In the genomic region with DNA sequence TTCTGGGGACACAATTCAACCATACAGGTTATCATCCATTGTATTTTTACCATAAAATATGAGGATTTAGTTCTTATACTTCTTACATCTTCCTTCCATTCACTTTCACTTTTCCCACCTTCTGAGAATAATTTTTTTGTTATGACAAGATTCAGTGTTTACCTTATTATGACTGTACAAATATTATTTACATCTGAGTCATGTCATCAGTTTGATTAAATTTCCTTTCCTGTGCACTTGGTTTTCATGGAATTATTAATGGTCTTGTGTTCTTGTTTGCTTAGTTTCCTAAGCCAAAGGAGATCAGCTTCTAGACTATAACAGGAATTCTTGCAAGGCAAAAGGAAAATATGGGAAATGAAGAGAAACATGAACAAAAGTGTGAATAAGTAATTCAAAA, we compare ENCODE assay signal across 30 cellular contexts.
"Had no signal": no experiment of that assay in that cellular context is flagged by ENCODE, and none has a peak within 500 bp of the region (broad histone marks: within the 10 kb centered on the region; RNA-seq: fewer than 3 reads in every experiment).

No MANE protein-coding gene starts in this region.

- H3K27ac Mint-ChIP-seq: immature natural killer cell; mesothelial cell of epicardium; natural killer cell; nephron progenitor cell; neural progenitor cell; progenitor cell of endocrine pancreas; stimulated activated naive B cell treated with anti-CD40 and anti-IgM and Interleukin-4, amounts not matched to agents 10 μg/mL and 1 μg/mL and 100 μg/mL, for 72 hours had no signal

- DNase-seq: hypothalamus; immature natural killer cell; islet precursor cell; left ventricle myocardium inferior; mesendoderm; naive B cell; natural killer cell; nephron progenitor cell; occipital lobe; ovary; stimulated activated CD4-positive, alpha-beta T cell treated with anti-CD3 and anti-CD28 coated beads, Interleukin-12 subunit alpha, Interleukin-12 subunit beta, amount 100 ng/mL, for 4 hours; stimulated activated CD4-positive, alpha-beta T cell treated with anti-CD3 and anti-CD28 coated beads, Interleukin-15, amount 100 ng/mL, for 24 hours; stimulated activated CD4-positive, alpha-beta T cell treated with anti-CD3 and anti-CD28 coated beads, Interleukin-2, amount 100 ng/mL, for 24 hours; stimulated activated CD4-positive, alpha-beta T cell treated with anti-CD3 and anti-CD28 coated beads, Interleukin-4, amount 100 ng/mL, for 1 hour; stimulated activated naive B cell treated with anti-CD40 and anti-IgM and Interleukin-4, amounts not matched to agents 10 μg/mL and 1 μg/mL and 100 μg/mL, for 72 hours; stimulated activated naive CD8-positive, alpha-beta T cell treated with anti-CD3 and anti-CD28 coated beads, Interleukin-15, Interleukin-2, amounts not matched to agents 100 U/mL and 50 U/mL, for 24 hours; stomach; testis; thyroid gland; transverse colon; upper lobe of left lung had no signal

- H3K36me3 ChIP-seq: left ventricle myocardium inferior, neural progenitor cell, neutrophil, ovary, right atrium auricular region, stomach, thyroid gland, transverse colon, upper lobe of left lung, vagina had no signal

- H3K9me3 Mint-ChIP-seq: natural killer cell had no signal

- H3K4me3 Mint-ChIP-seq: immature natural killer cell; mesothelial cell of epicardium; naive B cell; natural killer cell; nephron progenitor cell; neural progenitor cell; stimulated activated naive B cell treated with anti-CD40 and anti-IgM and Interleukin-4, amounts not matched to agents 10 μg/mL and 1 μg/mL and 100 μg/mL, for 72 hours had no signal

- H3K27ac ChIP-seq: left ventricle myocardium inferior, neural progenitor cell, neutrophil, ovary, right atrium auricular region, skin epidermis, stomach, testis, thyroid gland, transverse colon, upper lobe of left lung, vagina had no signal

- H3K9me3 ChIP-seq: left ventricle myocardium inferior, neutrophil, ovary, right atrium auricular region, testis, thyroid gland, transverse colon, vagina had no signal

- ATAC-seq: natural killer cell; sciatic nerve; stimulated activated naive B cell treated with anti-CD40 and anti-IgM and Interleukin-4, amounts not matched to agents 10 μg/mL and 1 μg/mL and 100 μg/mL, for 72 hours; stimulated activated naive CD8-positive, alpha-beta T cell treated with anti-CD3 and anti-CD28 coated beads, Interleukin-15, Interleukin-2, amounts not matched to agents 100 U/mL and 50 U/mL, for 24 hours had no signal

- H3K36me3 Mint-ChIP-seq: immature natural killer cell; mesothelial cell of epicardium; naive B cell; natural killer cell; stimulated activated naive B cell treated with anti-CD40 and anti-IgM and Interleukin-4, amounts not matched to agents 10 μg/mL and 1 μg/mL and 100 μg/mL, for 72 hours had no signal

- H3K4me1 Mint-ChIP-seq: immature natural killer cell; mesothelial cell of epicardium; naive B cell; natural killer cell; nephron progenitor cell; neural progenitor cell; stimulated activated naive B cell treated with anti-CD40 and anti-IgM and Interleukin-4, amounts not matched to agents 10 μg/mL and 1 μg/mL and 100 μg/mL, for 72 hours had no signal

- H3K27me3 Mint-ChIP-seq: naive B cell, progenitor cell of endocrine pancreas had no signal

- H3K4me2 ChIP-seq: neural progenitor cell had no signal

- H3K4me3 ChIP-seq: left ventricle myocardium inferior, lung, neural progenitor cell, ovary, right atrium auricular region, skin epidermis, stomach, testis, thyroid gland, transverse colon, upper lobe of left lung, vagina had no signal

- H2AFZ ChIP-seq: neural progenitor cell had no signal

- H3K27me3 ChIP-seq: neural progenitor cell, neutrophil, ovary, right atrium auricular region, testis, thyroid gland, transverse colon, upper lobe of left lung, vagina had no signal

- H3K4me1 ChIP-seq: neural progenitor cell, right atrium auricular region, stomach, testis, thyroid gland, transverse colon, upper lobe of left lung, vagina had no signal
